ENCODE assay signal across 9 cellular contexts in genomic region chr16:24041834-24042631, GRCh38.
DNase-seq lines count a peak whose midpoint lies in the region; ATAC-seq, FAIRE-seq and TF ChIP-seq lines count a peak whose summit lies in the region.
"Had no signal": no experiment of that assay in that cellular context is flagged by ENCODE, and none has a peak within 500 bp of the region (broad histone marks: within the 10 kb centered on the region; RNA-seq: fewer than 3 reads in every experiment).

No MANE protein-coding gene starts in this region.

- no peaks in the 10 kb centered on the region for H3K4me1 Mint-ChIP-seq in Caco-2 (ENCODE audit: low read depth, unreplicated experiment)

- no peaks in the 10 kb centered on the region for H4K20me1 ChIP-seq in mammary epithelial cell (ENCODE audit: insufficient read depth, low read length)

- POLR2A ChIA-PET in Caco-2 (lab: Charles Lee) = no interaction called here

- BruUV-seq in Caco-2 (replicated peaks; lab: Mats Ljungman, UMichigan) (no TSS peak), mammary epithelial cell (replicated peaks; lab: Mats Ljungman, UMichigan) (no TSS peak)

- WGBS in mammary epithelial cell (ENCODE audit: low coverage, missing lambda C conversion rate) = 23% methylated on average over 11 of the region's 11 CpGs

- intact Hi-C loops in Caco-2 (cut with micrococcal nuclease; ENCODE audit: unreplicated experiment) (loop anchor here (1.0 to 10.0 kb wide), 3 partner anchors 211 to 462 kb away; no protein-coding TSS in a partner anchor), mammary epithelial cell (cut with micrococcal nuclease) (loop anchor here (1.0 kb wide), 3 partner anchors 211 to 462 kb away; no protein-coding TSS in a partner anchor)

- H3K27me3 ChIP-seq in Caco-2 (replicated peaks; ENCODE audit: control insufficient read depth, insufficient read depth, low read length) (no peaks in the 10 kb centered on the region), mammary epithelial cell (ENCODE audit: insufficient read depth, low read length) (no peaks in the 10 kb centered on the region), kidney epithelial cell (ENCODE audit: control insufficient read depth, insufficient read depth, low read length) (no peaks in the 10 kb centered on the region)

- H3K27ac Mint-ChIP-seq in Caco-2 (ENCODE audit: unreplicated experiment) = no peak overlapping the region
- H3K27ac Mint-ChIP-seq: activated naive CD4-positive, alpha-beta T cell treated with anti-CD3 and anti-CD28 coated beads, Interleukin-2, amount 50 U/mL, for 24 hours had no signal

- peak; percentile 67 to 68 for TF ChIP-seq CTCF in Caco-2 (IDR thresholded peaks at IDR 0.05; ENCODE audit: insufficient read depth in 1 of 2, low read depth in 1 of 2, low read length in 1 of 2, severe bottlenecking in 1 of 2, unreplicated experiment in 1 of 2)
- peak; percentile 81 for TF ChIP-seq CTCF in VCaP (conservative IDR thresholded peaks at IDR 0.05)
- TF ChIP-seq CTCF in mammary epithelial cell (conservative IDR thresholded peaks at IDR 0.05 in 1 of 2, IDR thresholded peaks at IDR 0.05 in 1 of 2; ENCODE audit: extremely low read depth in 1 of 2, insufficient read depth in 1 of 2, low read depth in 1 of 2, low read length in 2 of 2) = peak; percentile 69 to 87
- peak; percentile 75 for TF ChIP-seq CTCF in kidney epithelial cell (IDR thresholded peaks at IDR 0.05; ENCODE audit: insufficient read depth, low read length, poor library complexity, severe bottlenecking)

- no peaks in the 10 kb centered on the region for H3K9me3 Mint-ChIP-seq in Caco-2 (ENCODE audit: unreplicated experiment)
- H3K9me3 Mint-ChIP-seq: activated naive CD4-positive, alpha-beta T cell treated with anti-CD3 and anti-CD28 coated beads, Interleukin-2, amount 50 U/mL, for 24 hours had no signal

- H3K36me3 ChIP-seq in Caco-2 (ENCODE audit: control insufficient read depth, insufficient read depth, low read length) = no peaks in the 10 kb centered on the region
- no peaks in the 10 kb centered on the region for H3K36me3 ChIP-seq in mammary epithelial cell (ENCODE audit: insufficient read depth, low read length)
- no peaks in the 10 kb centered on the region for H3K36me3 ChIP-seq in kidney epithelial cell (ENCODE audit: control insufficient read depth, insufficient read depth, low read length)

- CTCF ChIA-PET in Caco-2 (lab: Charles Lee) (interaction anchor here (0.7 to 1.6 kb wide), 2 partner anchors 463 kb away, joined by 3 to 8 read pairs; no protein-coding TSS in a partner anchor), mammary epithelial cell (lab: Charles Lee; ENCODE audit: low non-redundant PET) (interaction anchor here (0.6 to 0.7 kb wide), 3 partner anchors 253 to 480 kb away, joined by 4 to 8 read pairs (median 5); no protein-coding TSS in a partner anchor)

- dilution Hi-C loops in mammary epithelial cell (cut with HindIII; ENCODE audit: low sequenced_read_pairs) = no loop called here

- H2AFZ ChIP-seq in mammary epithelial cell (ENCODE audit: low read depth, low read length) = no peak overlapping the region

- H3K4me3 Mint-ChIP-seq in Caco-2 (ENCODE audit: unreplicated experiment) = no peak overlapping the region
- H3K4me3 Mint-ChIP-seq: activated naive CD4-positive, alpha-beta T cell treated with anti-CD3 and anti-CD28 coated beads, Interleukin-2, amount 50 U/mL, for 24 hours had no signal

- no peak for FAIRE-seq in H54 (lab: Jason Lieb, UNC)

- H3K9me3 ChIP-seq in Caco-2 (no peaks in the 10 kb centered on the region), mammary epithelial cell (replicated peaks; ENCODE audit: insufficient read depth, low read length) (no peaks in the 10 kb centered on the region)

- DNase-seq in Caco-2 (peak; percentile 56 to 73), H54 (ENCODE audit: insufficient read length, low spot score) (peak; percentile 72), NCI-H2107 treated with DMSO at 0.1 percent for 48 hours (lab: John Stamatoyannopoulos, UW; ENCODE audit: unreplicated experiment) (peak; percentile 35), mammary epithelial cell (peak; percentile 44), kidney epithelial cell (ENCODE audit: low read depth) (no peak)
- DNase-seq in stimulated activated CD4-positive, alpha-beta T cell treated with anti-CD3 and anti-CD28 coated beads, Interleukin-2, amount 100 ng/mL, for 48 hours = peak; percentile 82 to 85

- no peaks in the 10 kb centered on the region for H3K4me1 ChIP-seq in Caco-2
- H3K4me1 ChIP-seq in mammary epithelial cell (ENCODE audit: insufficient read depth, low read length) = no peaks in the 10 kb centered on the region

- H3K9ac ChIP-seq in mammary epithelial cell (ENCODE audit: insufficient read depth, low read length) = no peak overlapping the region

- no peaks in the 10 kb centered on the region for H3K79me2 ChIP-seq in mammary epithelial cell (ENCODE audit: insufficient read depth, low read length)

- no peak overlapping the region for H3K27ac ChIP-seq in VCaP
- H3K27ac ChIP-seq in mammary epithelial cell (ENCODE audit: insufficient read depth, low read depth, low read length) = no peak overlapping the region

- ATAC-seq in HG03520 (IDR thresholded peaks at IDR 0.05; ENCODE audit: unreplicated experiment) = no peak

- peaks cover 2% of the 10 kb centered on the region for H3K27me3 Mint-ChIP-seq in Caco-2 (ENCODE audit: insufficient read depth, unreplicated experiment)
- H3K27me3 Mint-ChIP-seq: activated naive CD4-positive, alpha-beta T cell treated with anti-CD3 and anti-CD28 coated beads, Interleukin-2, amount 50 U/mL, for 24 hours had no signal

- H3K36me3 Mint-ChIP-seq in Caco-2 (ENCODE audit: insufficient read depth, unreplicated experiment) = no peaks in the 10 kb centered on the region

- H3K4me3 ChIP-seq in Caco-2 (ENCODE audit: low read depth, low read length) (no peak overlapping the region), mammary epithelial cell (replicated peaks in 1 of 3; ENCODE audit: insufficient read depth in 1 of 3, low read depth in 2 of 3, low read length in 3 of 3) (no peak overlapping the region), kidney epithelial cell (ENCODE audit: low read depth, low read length) (no peak overlapping the region)

- TF ChIP-seq POLR2A in H54 (IDR thresholded peaks at IDR 0.05; ENCODE audit: low read depth, low read length) = no peak

- in situ Hi-C loops in mammary epithelial cell (cut with MboI; ENCODE audit: low sequenced_read_pairs in 2 of 2) = loop anchor here in 1 of 2 donors (5.0 kb wide), 1 partner anchor 465 kb away; no protein-coding TSS in a partner anchor

- H3K4me2 ChIP-seq in mammary epithelial cell (ENCODE audit: insufficient read depth, low read depth, low read length) = no peak overlapping the region
